Comparison of ENCODE assay signal across 9 cellular contexts in genomic region chr14:100159865-100160533, GRCh38. TPM values are rescaled to one million over a fixed set of nuclear protein-coding genes. Genes with fewer than 3 reads are reported as not detected.
DNase-seq lines count a peak whose midpoint lies in the region; ATAC-seq, FAIRE-seq and TF ChIP-seq lines count a peak whose summit lies in the region.
"Had no signal": no experiment of that assay in that cellular context is flagged by ENCODE, and none has a peak within 500 bp of the region (broad histone marks: within the 10 kb centered on the region; RNA-seq: fewer than 3 reads in every experiment).

No MANE protein-coding gene starts in this region.

- TF ChIP-seq CTCF in neural cell (IDR thresholded peaks at IDR 0.05; ENCODE audit: poor library complexity, severe bottlenecking): no peak

- no peak for TF ChIP-seq POLR2A in GM12891 (IDR thresholded peaks at IDR 0.05; ENCODE audit: low read depth, low read length)

- FAIRE-seq in GM12891 (lab: Jason Lieb, UNC) (peak; percentile 9), frontal cortex (lab: Jason Lieb, UNC) (no peak)

- H3K36me3 ChIP-seq in neural cell (ENCODE audit: insufficient read depth, low read length): no peaks in the 10 kb centered on the region

- H3K27me3 Mint-ChIP-seq in central memory CD8-positive, alpha-beta T cell: peaks cover 28% of the 10 kb centered on the region

- peaks cover 53% of the 10 kb centered on the region for H3K27me3 ChIP-seq in neural cell (ENCODE audit: insufficient read depth, low read depth, low read length)

- DNase-seq in GM12891 (ENCODE audit: insufficient read length, low spot score) (no peak), pons (ENCODE audit: low spot score) (no peak), frontal cortex (ENCODE audit: low spot score in 2 of 2) (no peak), substantia nigra (lab: John Stamatoyannopoulos, UW) (no peak)
- no peak for DNase-seq in central memory CD8-positive, alpha-beta T cell (ENCODE audit: low spot score in 2 of 2)
- no peak for DNase-seq in stimulated activated CD4-positive, alpha-beta T cell treated with anti-CD3 and anti-CD28 coated beads, Interleukin-4, amount 100 ng/mL, for 4 hours
- DNase-seq: midbrain had no signal

- ATAC-seq in HG03103 (IDR thresholded peaks at IDR 0.05; ENCODE audit: low read depth, unreplicated experiment): peak; percentile 22
- ATAC-seq in central memory CD8-positive, alpha-beta T cell (replicated peaks; ENCODE audit: extremely low read depth, poor library complexity, severe bottlenecking): no peak

- H3K27ac ChIP-seq in neural cell (ENCODE audit: low read length) (no peak overlapping the region), substantia nigra (ENCODE audit: low read depth, low read length, poor library complexity, severe bottlenecking) (no peak overlapping the region)

- H3K79me2 ChIP-seq in neural cell (replicated peaks; ENCODE audit: insufficient read depth, low read length): no peaks in the 10 kb centered on the region

- H3K4me3 Mint-ChIP-seq in central memory CD8-positive, alpha-beta T cell: peak overlapping the region; percentile 11

- H3K27ac Mint-ChIP-seq in central memory CD8-positive, alpha-beta T cell (ENCODE audit: low read depth): no peak overlapping the region

- H2AFZ ChIP-seq in neural cell (ENCODE audit: low read depth, low read length): no peak overlapping the region

- no peak for TF ChIP-seq RAD21 in neural cell (conservative IDR thresholded peaks at IDR 0.05)

- H3K9me2 ChIP-seq in neural cell (ENCODE audit: insufficient read depth, low read length): no peaks in the 10 kb centered on the region

- no peaks in the 10 kb centered on the region for H3K4me1 Mint-ChIP-seq in central memory CD8-positive, alpha-beta T cell

- peaks cover 4% of the 10 kb centered on the region for H3K36me3 Mint-ChIP-seq in central memory CD8-positive, alpha-beta T cell (ENCODE audit: insufficient read depth)

- H3K9me3 ChIP-seq in neural cell (ENCODE audit: low read length): peaks cover 5% of the 10 kb centered on the region

- H3F3A ChIP-seq in neural cell (ENCODE audit: insufficient read depth, low read length, poor library complexity, severe bottlenecking): no peaks in the 10 kb centered on the region

- peaks cover 3% of the 10 kb centered on the region for H3K9me3 Mint-ChIP-seq in central memory CD8-positive, alpha-beta T cell

- no peaks in the 10 kb centered on the region for H4K20me1 ChIP-seq in neural cell (ENCODE audit: insufficient read depth)

- H3K9ac ChIP-seq in neural cell (ENCODE audit: low read length): no peak overlapping the region

- no peak for TF ChIP-seq EP300 in neural cell (conservative IDR thresholded peaks at IDR 0.05; ENCODE audit: poor library complexity, severe bottlenecking)

- no peak overlapping the region for H3K4me2 ChIP-seq in neural cell (ENCODE audit: low read length)

- H3K4me3 ChIP-seq in neural cell (ENCODE audit: low read length): peak overlapping the region; percentile 65

TF ChIP-seq in GM12891, 5 proteins besides CTCF, POLR2A, EP300 and RAD21:
- TF ChIP-seq POLR2AphosphoS5 (IDR thresholded peaks at IDR 0.05; ENCODE audit: low read depth, low read length): no peak
- TF ChIP-seq TAF1 (IDR thresholded peaks at IDR 0.05; ENCODE audit: low read depth, low read length): no peak
- TF ChIP-seq PAX5 (IDR thresholded peaks at IDR 0.05; ENCODE audit: insufficient read depth, low read length, severe bottlenecking): no peak
- TF ChIP-seq SPI1 (IDR thresholded peaks at IDR 0.05; ENCODE audit: low read depth, low read length): no peak
- no peak for TF ChIP-seq POU2F2 (IDR thresholded peaks at IDR 0.05; ENCODE audit: low read depth, low read length)

TF ChIP-seq in neural cell, 6 proteins besides CTCF, POLR2A, EP300 and RAD21:
- peak; percentile 26 for TF ChIP-seq EZH2 (IDR thresholded peaks at IDR 0.05; ENCODE audit: borderline replicate concordance, insufficient read depth, low read length, poor library complexity, severe bottlenecking)
- no peak for TF ChIP-seq POLR2AphosphoS5 (IDR thresholded peaks at IDR 0.05)
- TF ChIP-seq TAF1 (IDR thresholded peaks at IDR 0.05; ENCODE audit: low read depth): no peak

RNA-seq across cellular contexts. Expression of gene DEGS2, which starts 0.6 kb away (rescaled TPM):
- 0.99 TPM for polyA plus RNA-seq in GM12891 (2012; ENCODE audit: low read depth, missing spikeins)
- polyA plus RNA-seq in neural cell: 0.37 TPM in 1 of 2 replicates, not detected in the other
- polyA minus RNA-seq in neural cell: 0.23 and 0.24 TPM in 2 replicates
- total RNA-seq in frontal cortex: 0.41 TPM
